Comparison of ENCODE assay signal across 8 cellular contexts in genomic region chr19:36850646-36851442, GRCh38. TPM values are rescaled to one million over a fixed set of nuclear protein-coding genes. Genes with fewer than 3 reads are reported as not detected.
DNase-seq lines count a peak whose midpoint lies in the region; ATAC-seq and TF ChIP-seq lines count a peak whose summit lies in the region.

TSS of gene ZNF345 (plus strand) at chr19:36850876. CDS start at chr19:36876831, 25,955 bp downstream.

- TF ChIP-seq CTCF in GM12864 (IDR thresholded peaks at IDR 0.05; ENCODE audit: low read depth, low read length, missing control alignments) (no peak), heart right ventricle (IDR thresholded peaks at IDR 0.05) (no peak), transverse colon (IDR thresholded peaks at IDR 0.05) (no peak)

- ATAC-seq in HG02642 (IDR thresholded peaks at IDR 0.05; ENCODE audit: poor library complexity, unreplicated experiment) (peak; percentile 83), heart right ventricle (peak; percentile 96 to 98 (median 97))

- TF ChIP-seq EP300 in transverse colon (IDR thresholded peaks at IDR 0.05; ENCODE audit: low read depth), result no peak

- peaks cover 0 to 38% (median 17%) of the 10 kb centered on the region in 9 donors for H3K4me1 ChIP-seq in heart right ventricle
- H3K4me1 ChIP-seq in transverse colon, result peaks cover 3 to 17% (median 10%) of the 10 kb centered on the region in 4 donors

- peaks cover 0 to 58% (median 0%) of the 10 kb centered on the region in 11 donors for H3K9me3 ChIP-seq in heart right ventricle
- peaks cover 16% of the 10 kb centered on the region in 2 donors for H3K9me3 ChIP-seq in transverse colon

- WGBS in heart right ventricle, 2 donors, result 0 to 1% methylated on average over 42 of the region's 42 CpGs
- WGBS in transverse colon (ENCODE audit: low coverage in 1 of 2), 2 donors, result 0% methylated on average over 7 to 37 of the region's 42 CpGs

- intact Hi-C loops in heart right ventricle (cut with DNase I) (loop anchor here in 5 of 10 donors (1.0 to 5.0 kb wide), 6 partner anchors 13 to 944 kb away; partner anchors contain the start of genes ZNF790 (in 3 of the 5), ZNF568 (in 2 of the 5), ZNF829 (in 2 of the 5) and TYROBP (in 1 of the 5)), transverse colon (cut with DNase I; ENCODE audit: low total_unique reads) (no loop called here)

- H3K4me3 ChIP-seq in GM12864 (ENCODE audit: low read depth, low read length) (peak within 1 kb of the TSS; percentile 77), heart right ventricle (peak within 1 kb of the TSS; percentile 46 to 92 (median 76)), transverse colon (peak within 1 kb of the TSS; percentile 56 to 87 (median 74))

- TF ChIP-seq POLR2A in transverse colon (IDR thresholded peaks at IDR 0.05), result peak; percentile 44

- DNase-seq in GM12864 (ENCODE audit: low read depth) (peak; percentile 86), NCI-H1417 treated with DMSO at 0.1 percent for 48 hours (lab: John Stamatoyannopoulos, UW) (peak; percentile 50), SW480 (ENCODE audit: low spot score) (peak; percentile 85), amniotic epithelial cell (ENCODE audit: low read depth) (peak; percentile 94), heart right ventricle (peak; percentile 86 to 94), pons (ENCODE audit: low spot score) (peak; percentile 97), transverse colon (peak; percentile 90)

- in situ Hi-C loops in transverse colon (cut with MboI; ENCODE audit: low pct_ligation_motif_present in 1 of 4, low pct_unique_long_range_greater_than_20kb in 1 of 4, low sequenced_read_pairs in 3 of 4), result no loop called here

- peaks cover 0 to 47% (median 17%) of the 10 kb centered on the region in 9 donors for H3K36me3 ChIP-seq in heart right ventricle
- H3K36me3 ChIP-seq in transverse colon, result peaks cover 0 to 31% (median 11%) of the 10 kb centered on the region in 4 donors

- H3K27ac ChIP-seq in heart right ventricle (peak within 1 kb of the TSS; percentile 32 to 96 (median 92)), transverse colon (peak within 1 kb of the TSS; percentile 88 to 93 (median 92))

- H3K27me3 ChIP-seq in heart right ventricle (no peaks in the 10 kb centered on the region), transverse colon (no peaks in the 10 kb centered on the region)

RNA-seq across cellular contexts. Expression of gene ZNF345, which starts in this region (rescaled TPM):
- 1 to 10 TPM; 2.2 to 4.5 (median 3.0) TPM for total RNA-seq in heart right ventricle
- polyA plus RNA-seq in heart right ventricle, result 1 to 10 TPM; 1.4 to 3.7 TPM
- 1 to 10 TPM; 3.4 to 5.9 (median 4.7) TPM for total RNA-seq in transverse colon

Comparison
In these comparisons a context has a peak if more than half of its experiments do, and no peak if none do; other contexts are left out.
1. Peak in every context shown above with its lines: DNase-seq, ATAC-seq, H3K4me3 ChIP-seq and H3K27ac ChIP-seq.